In the genomic region with DNA sequence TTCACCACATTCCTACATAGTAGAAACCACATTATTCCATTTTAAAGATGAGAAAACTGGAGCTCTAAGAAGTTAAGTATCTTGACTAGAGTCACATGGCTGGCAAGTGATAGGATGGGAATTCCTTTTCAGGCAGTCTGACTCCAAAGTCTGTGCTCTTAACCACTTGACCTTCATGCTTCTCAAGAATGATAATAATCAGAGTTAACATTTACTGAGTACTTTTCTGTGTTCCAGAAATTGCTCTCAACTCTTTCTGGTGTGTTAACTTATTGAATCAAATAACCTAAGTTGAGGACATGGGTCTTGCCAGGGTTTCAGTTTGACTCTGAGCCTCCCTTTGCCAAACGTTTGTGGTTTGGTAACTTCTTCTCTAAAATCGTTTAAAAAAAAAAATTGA, we compare ENCODE assay signal across 19 cellular contexts.
A peak's percentile ranks its signal among the peaks of the same experiment; 100 is the strongest.
DNase-seq lines count a peak whose midpoint lies in the region; ATAC-seq and TF ChIP-seq lines count a peak whose summit lies in the region.
"Had no signal": no experiment of that assay in that cellular context is flagged by ENCODE, and none has a peak within 500 bp of the region (broad histone marks: within the 10 kb centered on the region; RNA-seq: fewer than 3 reads in every experiment).

No MANE protein-coding gene starts in this region.

- H3K36me3 ChIP-seq in smooth muscle cell (ENCODE audit: low read depth) (no peaks in the 10 kb centered on the region), spleen (no peaks in the 10 kb centered on the region)
- H3K36me3 ChIP-seq: right atrium auricular region had no signal

- no peak overlapping the region for H3K4me3 ChIP-seq in smooth muscle cell
- no peak overlapping the region for H3K4me3 ChIP-seq in spleen
- H3K4me3 ChIP-seq: right atrium auricular region had no signal

- H3K27me3 Mint-ChIP-seq in HFFc6 (ENCODE audit: insufficient read depth): no peaks in the 10 kb centered on the region
- H3K27me3 Mint-ChIP-seq: activated CD4-positive, alpha-beta T cell treated with anti-CD3 and anti-CD28 coated beads, Interleukin-2, amount 10 ng/mL, durations not matched to agents 24 days and 14 days had no signal

- in situ Hi-C loops in SK-MEL-5 (cut with HindIII; ENCODE audit: low pct_unique_long_range_greater_than_20kb, low sequenced_read_pairs): no loop called here

- H3K4me3 Mint-ChIP-seq in HFFc6: no peak overlapping the region; the same call in 1 of the 2 replicates
- H3K4me3 Mint-ChIP-seq: activated CD4-positive, alpha-beta T cell treated with anti-CD3 and anti-CD28 coated beads, Interleukin-2, amount 10 ng/mL, durations not matched to agents 24 days and 14 days; CD4-positive, CD25-positive, alpha-beta regulatory T cell; naive B cell had no signal

- H3K79me2 ChIP-seq in smooth muscle cell (ENCODE audit: low read depth): peaks cover 16% of the 10 kb centered on the region

- peak overlapping the region; percentile 91 for H3K9ac ChIP-seq in smooth muscle cell (ENCODE audit: low read depth)

- no peaks in the 10 kb centered on the region for H3K9me3 ChIP-seq in smooth muscle cell (replicated peaks; ENCODE audit: low read depth)
- H3K9me3 ChIP-seq in spleen: no peaks in the 10 kb centered on the region
- H3K9me3 ChIP-seq: right atrium auricular region had no signal

- no peaks in the 10 kb centered on the region for H3K9me3 Mint-ChIP-seq in HFFc6
- H3K9me3 Mint-ChIP-seq: activated CD4-positive, alpha-beta T cell treated with anti-CD3 and anti-CD28 coated beads, Interleukin-2, amount 10 ng/mL, durations not matched to agents 24 days and 14 days had no signal

- no peak overlapping the region for H3K4me2 ChIP-seq in smooth muscle cell

- TF ChIP-seq POLR2A in spleen (IDR thresholded peaks at IDR 0.05): no peak

- H3K27ac Mint-ChIP-seq in HFFc6: peak overlapping the region; percentile 88
- H3K27ac Mint-ChIP-seq: activated CD4-positive, alpha-beta T cell treated with anti-CD3 and anti-CD28 coated beads, Interleukin-2, amount 10 ng/mL, durations not matched to agents 24 days and 14 days; CD4-positive, CD25-positive, alpha-beta regulatory T cell; naive B cell had no signal

- no peak for ATAC-seq in GM18520 (IDR thresholded peaks at IDR 0.05; ENCODE audit: unreplicated experiment)
- ATAC-seq in GM21367 (IDR thresholded peaks at IDR 0.05; ENCODE audit: unreplicated experiment): no peak

- H3K4me1 Mint-ChIP-seq in HFFc6 (ENCODE audit: low read depth): peaks cover 71% of the 10 kb centered on the region
- H3K4me1 Mint-ChIP-seq: activated CD4-positive, alpha-beta T cell treated with anti-CD3 and anti-CD28 coated beads, Interleukin-2, amount 10 ng/mL, durations not matched to agents 24 days and 14 days; CD4-positive, CD25-positive, alpha-beta regulatory T cell; naive B cell had no signal

- H3K27ac ChIP-seq in smooth muscle cell (ENCODE audit: low read depth) (peak overlapping the region; percentile 93), spleen (no peak overlapping the region)
- H3K27ac ChIP-seq: right atrium auricular region, RWPE1 had no signal

- 38% methylated on average over 2 of the region's 2 CpGs for WGBS in smooth muscle cell (ENCODE audit: low lambda C conversion rate)
- WGBS in spleen, 5 donors: 12 to 37% (median 23%) methylated on average over 2 of the region's 2 CpGs

- intact Hi-C loops in spleen (cut with DNase I; ENCODE audit: low total_unique reads): no loop called here

- no peaks in the 10 kb centered on the region for H3K27me3 ChIP-seq in smooth muscle cell (ENCODE audit: low read depth)
- no peaks in the 10 kb centered on the region for H3K27me3 ChIP-seq in spleen (replicated peaks in 1 of 7)
- H3K27me3 ChIP-seq: right atrium auricular region had no signal

- no peak overlapping the region for H2AFZ ChIP-seq in smooth muscle cell (ENCODE audit: low read depth)

- H3F3A ChIP-seq in smooth muscle cell (ENCODE audit: low read depth): peaks cover 8% of the 10 kb centered on the region

- H4K20me1 ChIP-seq in smooth muscle cell (ENCODE audit: low read depth): no peaks in the 10 kb centered on the region

- peaks cover 28% of the 10 kb centered on the region for H3K4me1 ChIP-seq in smooth muscle cell (ENCODE audit: low read depth)
- peaks cover 0 to 6% (median 0%) of the 10 kb centered on the region in 6 donors for H3K4me1 ChIP-seq in spleen

- peaks cover 18% of the 10 kb centered on the region for H3K36me3 Mint-ChIP-seq in HFFc6 (ENCODE audit: low read depth)
- H3K36me3 Mint-ChIP-seq: CD4-positive, CD25-positive, alpha-beta regulatory T cell; naive B cell had no signal

- TF ChIP-seq CTCF in HFFc6 (IDR thresholded peaks at IDR 0.05) (no peak), smooth muscle cell (IDR thresholded peaks at IDR 0.05; ENCODE audit: borderline replicate concordance, insufficient read depth, poor library complexity, severe bottlenecking) (no peak), spleen (IDR thresholded peaks at IDR 0.05 in 8 of 11, conservative IDR thresholded peaks at IDR 0.05 in 3 of 11) (no peak)

- DNase-seq in HFFc6: peak; percentile 39
- DNase-seq in SK-MEL-5 (ENCODE audit: low read depth, low spot score): peak; percentile 89
- peak; percentile 91 for DNase-seq in foreskin melanocyte
- no peak for DNase-seq in smooth muscle cell (lab: John Stamatoyannopoulos, UW; ENCODE audit: unreplicated experiment)
- no peak for DNase-seq in spleen
- DNase-seq: activated CD4-positive, alpha-beta T cell treated with anti-CD3 and anti-CD28 coated beads, Interleukin-2, amount 10 ng/mL, durations not matched to agents 24 days and 14 days; activated T-cell treated with anti-CD3 and anti-CD28 coated beads, Interleukin-2, amount 50 U/mL, for 48 hours; CD4-positive, CD25-positive, alpha-beta regulatory T cell; effector CD4-positive, alpha-beta T cell; KG1; naive B cell; NCI-H1436; NCI-H524; stimulated activated CD4-positive, alpha-beta T cell treated with anti-CD3 and anti-CD28 coated beads, Interleukin-4, amount 100 ng/mL, for 1 hour; T-helper 9 cell had no signal

Comparison
In these comparisons a context has a peak if more than half of its experiments do, and no peak if none do; other contexts are left out.
1. DNase-seq: peak in HFFc6 (single experiment), SK-MEL-5 (single experiment) and foreskin melanocyte (single experiment); none in smooth muscle cell (single experiment) and spleen (single experiment).